Comparison of ENCODE assay signal across 23 cellular contexts in genomic region chr16:70374213-70374612, GRCh38. TPM values are rescaled to one million over a fixed set of nuclear protein-coding genes. Genes with fewer than 3 reads are reported as not detected.
A peak's percentile ranks its signal among the peaks of the same experiment; 100 is the strongest.
DNase-seq lines count a peak whose midpoint lies in the region; ATAC-seq and TF ChIP-seq lines count a peak whose summit lies in the region.
"Had no signal": no experiment of that assay in that cellular context is flagged by ENCODE, and none has a peak within 500 bp of the region (broad histone marks: within the 10 kb centered on the region; RNA-seq: fewer than 3 reads in every experiment).

No MANE protein-coding gene starts in this region.

- peaks cover 94% of the 10 kb centered on the region for H3K36me3 Mint-ChIP-seq in activated T-cell treated with anti-CD3 and anti-CD28 coated beads, Interleukin-2, amount 50 U/mL, for 24 hours (ENCODE audit: low read depth)
- H3K36me3 Mint-ChIP-seq in Calu3 (ENCODE audit: insufficient read depth, unreplicated experiment) (peaks cover 93% of the 10 kb centered on the region), GM23338 (ENCODE audit: low read depth) (peaks cover 71% of the 10 kb centered on the region)
- peaks cover 0 to 64% (median 10%) of the 10 kb centered on the region in 3 donors for H3K36me3 Mint-ChIP-seq in naive thymus-derived CD8-positive, alpha-beta T cell

- no peak overlapping the region for H2AFZ ChIP-seq in GM23338

- H3K27me3 ChIP-seq in ascending aorta (no peaks in the 10 kb centered on the region), GM23338 (ENCODE audit: insufficient read depth) (no peaks in the 10 kb centered on the region), lower lobe of right lung (ENCODE audit: low read depth) (no peaks in the 10 kb centered on the region)
- H3K27me3 ChIP-seq: BLaER1, Peyer's patch had no signal

- H3F3A ChIP-seq in GM23338 (replicated peaks; ENCODE audit: low read depth) = peaks cover 29% of the 10 kb centered on the region; the same call in 1 of the 2 replicates

- POLR2A ChIA-PET in naive thymus-derived CD8-positive, alpha-beta T cell (lab: Charles Lee) = interaction anchor here (0.6 to 1.1 kb wide), 3 partner anchors 81 to 172 kb away, joined by 3 to 4 read pairs (median 4); no protein-coding TSS in a partner anchor

- no peaks in the 10 kb centered on the region for H3K9me3 ChIP-seq in ascending aorta
- H3K9me3 ChIP-seq in lower lobe of right lung = no peaks in the 10 kb centered on the region
- H3K9me3 ChIP-seq: BLaER1, Peyer's patch had no signal

- peaks cover 9% of the 10 kb centered on the region for H4K20me1 ChIP-seq in GM23338 (replicated peaks; ENCODE audit: insufficient read depth)

- ATAC-seq in naive thymus-derived CD8-positive, alpha-beta T cell = no peak
- ATAC-seq in GM23338 (no peak), esophagus mucosa (no peak), lower lobe of right lung (no peak)
- ATAC-seq: CD8-positive, alpha-beta T cell; Right ventricle myocardium inferior had no signal

- no peak overlapping the region for H3K4me3 Mint-ChIP-seq in activated T-cell treated with anti-CD3 and anti-CD28 coated beads, Interleukin-2, amount 50 U/mL, for 24 hours
- H3K4me3 Mint-ChIP-seq in Calu3 (ENCODE audit: low read depth, unreplicated experiment) (no peak overlapping the region), GM23338 (no peak overlapping the region)
- no peak overlapping the region for H3K4me3 Mint-ChIP-seq in naive thymus-derived CD8-positive, alpha-beta T cell
- H3K4me3 Mint-ChIP-seq: CD8-positive, alpha-beta T cell; HFFc6 had no signal

- no peak overlapping the region for H3K4me3 ChIP-seq in ascending aorta
- no peak overlapping the region for H3K4me3 ChIP-seq in GM23338
- no peak overlapping the region for H3K4me3 ChIP-seq in lower lobe of right lung
- H3K4me3 ChIP-seq: BLaER1, Peyer's patch had no signal

- H3K27me3 Mint-ChIP-seq in activated T-cell treated with anti-CD3 and anti-CD28 coated beads, Interleukin-2, amount 50 U/mL, for 24 hours = no peaks in the 10 kb centered on the region
- H3K27me3 Mint-ChIP-seq in Calu3 (ENCODE audit: unreplicated experiment) (no peaks in the 10 kb centered on the region), GM23338 (ENCODE audit: insufficient read depth, low read depth, poor library complexity) (peaks cover 22% of the 10 kb centered on the region)
- no peaks in the 10 kb centered on the region for H3K27me3 Mint-ChIP-seq in naive thymus-derived CD8-positive, alpha-beta T cell

- H3K36me3 ChIP-seq in ascending aorta (peaks cover 27 to 50% of the 10 kb centered on the region in 2 donors), GM23338 (ENCODE audit: insufficient read depth) (peaks cover 22% of the 10 kb centered on the region), lower lobe of right lung (peaks cover 80% of the 10 kb centered on the region)

- H3K4me1 ChIP-seq in ascending aorta (peaks cover 0 to 9% of the 10 kb centered on the region in 2 donors), GM23338 (ENCODE audit: insufficient read depth) (peaks cover 6% of the 10 kb centered on the region; the same call in 1 of the 2 replicates), lower lobe of right lung (peaks cover 4% of the 10 kb centered on the region)
- H3K4me1 ChIP-seq: Peyer's patch had no signal

- peak overlapping the region; percentile 37 for H3K27ac Mint-ChIP-seq in activated T-cell treated with anti-CD3 and anti-CD28 coated beads, Interleukin-2, amount 50 U/mL, for 24 hours
- H3K27ac Mint-ChIP-seq in Calu3 (ENCODE audit: unreplicated experiment) = peak overlapping the region; percentile 28
- peak overlapping the region in 7 of 10 donors; percentile 10 to 81 (median 53) for H3K27ac Mint-ChIP-seq in naive thymus-derived CD8-positive, alpha-beta T cell
- H3K27ac Mint-ChIP-seq in GM23338 = no peak overlapping the region

- peaks cover 17% of the 10 kb centered on the region for H3K4me1 Mint-ChIP-seq in activated T-cell treated with anti-CD3 and anti-CD28 coated beads, Interleukin-2, amount 50 U/mL, for 24 hours (ENCODE audit: low read depth)
- H3K4me1 Mint-ChIP-seq in Calu3 (ENCODE audit: low read depth, unreplicated experiment) = no peaks in the 10 kb centered on the region
- H3K4me1 Mint-ChIP-seq in naive thymus-derived CD8-positive, alpha-beta T cell = peaks cover 7 to 47% (median 16%) of the 10 kb centered on the region in 4 donors
- 0 out of 3 replicates have a peak, but pooled peaks cover 1% of the 10 kb centered on the region for H3K4me1 Mint-ChIP-seq in GM23338

- no peaks in the 10 kb centered on the region for H3K9me2 ChIP-seq in GM23338 (ENCODE audit: insufficient read depth)

- CTCF ChIA-PET in Calu3 (lab: Charles Lee) = interaction anchor here (0.6 kb wide), 2 partner anchors 9 to 111 kb away, joined by 4 read pairs; no protein-coding TSS in a partner anchor

- H3K9me3 Mint-ChIP-seq in activated T-cell treated with anti-CD3 and anti-CD28 coated beads, Interleukin-2, amount 50 U/mL, for 24 hours = no peaks in the 10 kb centered on the region
- H3K9me3 Mint-ChIP-seq in Calu3 (ENCODE audit: low read depth, unreplicated experiment) (no peaks in the 10 kb centered on the region), GM23338 (no peaks in the 10 kb centered on the region)
- no peaks in the 10 kb centered on the region for H3K9me3 Mint-ChIP-seq in naive thymus-derived CD8-positive, alpha-beta T cell
- H3K9me3 Mint-ChIP-seq: CD8-positive, alpha-beta T cell; HFFc6 had no signal

- no peak for DNase-seq in activated T-cell treated with anti-CD3 and anti-CD28 coated beads, Interleukin-2, amount 50 U/mL, for 24 hours
- no peak for DNase-seq in activated T-cell treated with anti-CD3 and anti-CD28 coated beads for 4 hours
- DNase-seq in Calu3 = no peak
- DNase-seq in ascending aorta (ENCODE audit: low spot score in 2 of 2) = no peak
- no peak for DNase-seq in naive thymus-derived CD8-positive, alpha-beta T cell
- DNase-seq in GM23338 (ENCODE audit: low spot score) = no peak
- no peak for DNase-seq in lower lobe of right lung
- DNase-seq: CD8-positive, alpha-beta T cell; DMS53; EL; HFFc6; MV-4-11; NCI-H1417; NCI-H187; NCI-H2107; NCI-H510A; NCI-H748 treated with DMSO at 0.1 percent for 48 hours; NK-92 treated with Interleukin-12 subunit alpha and Interleukin-12 subunit beta, amount 100 ng/mL, for 24 hours; Peyer's patch had no signal

- no peak overlapping the region for H3K4me2 ChIP-seq in GM23338
- H3K4me2 ChIP-seq: BLaER1, KMS-11 had no signal

- intact Hi-C loops in Calu3 (cut with micrococcal nuclease; ENCODE audit: unreplicated experiment) = loop anchor here (5.0 kb wide), 1 partner anchor 278 kb away; no protein-coding TSS in a partner anchor
- intact Hi-C loops in ascending aorta (cut with DNase I) = no loop called here
- intact Hi-C loops in lower lobe of right lung (cut with DNase I) = no loop called here

- no TSS peak for BruUV-seq in Calu3 (replicated peaks; lab: Mats Ljungman, UMichigan)

- H3K27ac ChIP-seq in ascending aorta = peak overlapping the region; percentile 64 to 79
- no peak overlapping the region for H3K27ac ChIP-seq in GM23338 (ENCODE audit: low read depth)
- no peak overlapping the region for H3K27ac ChIP-seq in lower lobe of right lung
- H3K27ac ChIP-seq: BLaER1, KMS-11, Peyer's patch had no signal

- H3K79me2 ChIP-seq in GM23338 (replicated peaks; ENCODE audit: insufficient read depth) = peaks cover 1% of the 10 kb centered on the region

- no peak for TF ChIP-seq CTCF in Calu3 (IDR thresholded peaks at IDR 0.05; ENCODE audit: unreplicated experiment)
- TF ChIP-seq CTCF in ascending aorta (IDR thresholded peaks at IDR 0.05) = no peak
- TF ChIP-seq CTCF in GM23338 (conservative IDR thresholded peaks at IDR 0.05; ENCODE audit: low read depth in 2 of 2) = no peak
- no peak for TF ChIP-seq CTCF in lower lobe of right lung (IDR thresholded peaks at IDR 0.05)

TF ChIP-seq in GM23338, 12 proteins besides CTCF, POLR2A, EP300 and RAD21 (continues in another document):
- no peak for TF ChIP-seq JUNB (IDR thresholded peaks at IDR 0.05; ENCODE audit: unreplicated experiment)
- TF ChIP-seq EZH2 (IDR thresholded peaks at IDR 0.05; ENCODE audit: low read depth, unreplicated experiment) = no peak
- TF ChIP-seq EZH2phosphoT487 (IDR thresholded peaks at IDR 0.05; ENCODE audit: unreplicated experiment) = no peak
- TF ChIP-seq REST (IDR thresholded peaks at IDR 0.05; ENCODE audit: unreplicated experiment) = no peak
- TF ChIP-seq CREB1 (CRISPR knock-in tag; IDR thresholded peaks at IDR 0.05; ENCODE audit: low read depth) = no peak
- TF ChIP-seq ZNF114 (CRISPR knock-in tag; IDR thresholded peaks at IDR 0.05) = no peak
- no peak for TF ChIP-seq ZNF331 (CRISPR knock-in tag; IDR thresholded peaks at IDR 0.05; ENCODE audit: low read depth)
- no peak for TF ChIP-seq STAT1 (IDR thresholded peaks at IDR 0.05; ENCODE audit: unreplicated experiment)
- no peak for TF ChIP-seq POLR2AphosphoS5 (IDR thresholded peaks at IDR 0.05; ENCODE audit: low read depth)

RNA-seq across cellular contexts. Expression of gene DDX19A, which starts 27.5 kb away (rescaled TPM):
- 50.9 and 59.8 TPM in 2 replicates for total RNA-seq in Calu3 (2022)
- 31.5 TPM for total RNA-seq in ascending aorta
- 10 to 100 TPM; 49.9 to 52.5 TPM for total RNA-seq in naive thymus-derived CD8-positive, alpha-beta T cell
- polyA plus RNA-seq in naive thymus-derived CD8-positive, alpha-beta T cell = 10 to 100 TPM; 35.1 to 58.7 (median 42.8) TPM
- total RNA-seq in GM23338 (2014; rRNA removed; shearing (Covaris generic)) = 58.0 and 67.3 TPM in 2 replicates
- polyA plus RNA-seq in GM23338 (2016; fragmentation: Nextera tagmentation; extraction: Ambion mirVana) = 22.2 and 24.1 TPM in 2 replicates
- total RNA-seq in esophagus mucosa = 19.2 TPM
- total RNA-seq in lower lobe of right lung = 24.5 TPM

Comparison
In these comparisons a context has a peak if more than half of its experiments do, and no peak if none do; other contexts are left out.
1. H3K27ac ChIP-seq: peak in ascending aorta (2 of 2); none in GM23338 (single experiment) and lower lobe of right lung (single experiment).